ENCODE assay signal across 16 cellular contexts in genomic region chr7:68688416-68689086, GRCh38.
DNase-seq lines count a peak whose midpoint lies in the region; FAIRE-seq and TF ChIP-seq lines count a peak whose summit lies in the region.
"Had no signal": no experiment of that assay in that cellular context is flagged by ENCODE, and none has a peak within 500 bp of the region (broad histone marks: within the 10 kb centered on the region; RNA-seq: fewer than 3 reads in every experiment).

No MANE protein-coding gene starts in this region.

- TF ChIP-seq CTCF in H1 (IDR thresholded peaks at IDR 0.05; ENCODE audit: control extremely low read depth in 1 of 3, insufficient read depth in 1 of 3, low read depth in 1 of 3, low read length in 3 of 3) (no peak), type B pancreatic cell (conservative IDR thresholded peaks at IDR 0.05) (no peak)

- TF ChIP-seq RAD21 in H1 (IDR thresholded peaks at IDR 0.05 in 1 of 2, conservative IDR thresholded peaks at IDR 0.05 in 1 of 2; ENCODE audit: low read depth in 2 of 2, low read length in 2 of 2) = no peak

- no peaks in the 10 kb centered on the region for H4K20me1 ChIP-seq in H1 (replicated peaks in 1 of 2; ENCODE audit: control insufficient read depth in 1 of 2, insufficient read depth in 2 of 2, low read length in 2 of 2)

- DNase-seq in activated naive CD4-positive, alpha-beta T cell treated with anti-CD3 and anti-CD28 coated beads for 36 hours = peak; percentile 8
- no peak for DNase-seq in activated naive CD4-positive, alpha-beta T cell (lab: John Stamatoyannopoulos, UW)
- DNase-seq in NCI-H345 (lab: John Stamatoyannopoulos, UW) = peak; percentile 59
- no peak for DNase-seq in H1 (ENCODE audit: low read depth in 1 of 2, low spot score in 2 of 2)
- DNase-seq in type B pancreatic cell (ENCODE audit: extremely low spot score, unreplicated experiment) = no peak
- no peak for DNase-seq in OCI-M2 (lab: John Stamatoyannopoulos, UW; ENCODE audit: unreplicated experiment)
- no peak for DNase-seq in activated CD8-positive, alpha-beta memory T cell treated with anti-CD3 and anti-CD28 coated beads, Interleukin-2, amount 50 U/mL, for 4 hours
- no peak for DNase-seq in stimulated activated CD4-positive, alpha-beta T cell treated with anti-CD3 and anti-CD28 coated beads, Interleukin-4, amount 100 ng/mL, for 1 hour
- DNase-seq: ACHN; activated effector memory CD4-positive, alpha-beta T cell treated with anti-CD3 and anti-CD28 coated beads, Interleukin-2, amount 50 U/mL, for 16 hours; CD8-positive, alpha-beta T cell; dorsolateral prefrontal cortex; KBM-7; left ventricle myocardium inferior; NCI-H1694; stimulated activated CD4-positive, alpha-beta T cell treated with anti-CD3 and anti-CD28 coated beads, Interleukin-15, amount 100 ng/mL, for 24 hours had no signal

- no peaks in the 10 kb centered on the region; a peak in 1 of 7 replicates for H3K27me3 ChIP-seq in H1 (replicated peaks in 1 of 4; ENCODE audit: control insufficient read depth in 3 of 4, extremely low read depth in 1 of 4, insufficient read depth in 3 of 4, low read length in 3 of 4)

- no peak for TF ChIP-seq EP300 in H1 (IDR thresholded peaks at IDR 0.05; ENCODE audit: borderline replicate concordance in 1 of 2, low read depth in 2 of 2, low read length in 2 of 2)

- H3K27me3 Mint-ChIP-seq in activated naive CD4-positive, alpha-beta T cell treated with anti-CD3 and anti-CD28 coated beads for 36 hours (ENCODE audit: low read depth) = no peaks in the 10 kb centered on the region
- H3K27me3 Mint-ChIP-seq in type B pancreatic cell = peaks cover 8% of the 10 kb centered on the region

- H2BK5ac ChIP-seq in H1 (ENCODE audit: low read depth, low read length) = peak overlapping the region; percentile 1; the same call in 1 of the 2 replicates

- 59% methylated on average over 8 of the region's 8 CpGs; no CpG with 5 or more reads in 1 of the 2 experiments for WGBS in H1 (ENCODE audit: extremely low coverage in 1 of 2, insufficient coverage in 1 of 2, insufficient read length in 1 of 2, insufficient replicate concordance in 2 of 2, low coverage in 1 of 2, low lambda C conversion rate in 2 of 2, missing lambda C conversion rate in 1 of 2), 2 experiments

- no peak overlapping the region for H4K8ac ChIP-seq in H1 (ENCODE audit: extremely low read depth, insufficient read depth, low read length)

- peaks cover 8% of the 10 kb centered on the region for H3K9me3 Mint-ChIP-seq in activated naive CD4-positive, alpha-beta T cell treated with anti-CD3 and anti-CD28 coated beads for 36 hours
- H3K9me3 Mint-ChIP-seq in type B pancreatic cell = peaks cover 10% of the 10 kb centered on the region

- H3K9ac ChIP-seq in H1 (replicated peaks in 1 of 4; ENCODE audit: extremely low read depth in 1 of 4, low read depth in 3 of 4, low read length in 3 of 4) = no peak overlapping the region

- CTCF ChIA-PET in activated naive CD4-positive, alpha-beta T cell treated with anti-CD3 and anti-CD28 coated beads for 36 hours (lab: Charles Lee) = no interaction called here
- CTCF ChIA-PET in H1 (lab: Charles Lee; ENCODE audit: partially characterized antibody) = interaction anchor here (1.2 kb wide), 1 partner anchor 379 kb away, joined by 3 read pairs; no protein-coding TSS in a partner anchor

- H3K4me3 ChIP-seq in H1 (ENCODE audit: extremely low read depth in 1 of 4, insufficient read depth in 2 of 4, low read depth in 3 of 4, low read length in 4 of 4) = no peak overlapping the region
- H3K4me3 ChIP-seq: dorsolateral prefrontal cortex, left ventricle myocardium inferior had no signal

- H3K27ac ChIP-seq in H1 (ENCODE audit: low read depth, low read length) = no peak overlapping the region
- H3K27ac ChIP-seq: dorsolateral prefrontal cortex, left ventricle myocardium inferior had no signal

- H3K4me2 ChIP-seq in H1 (ENCODE audit: insufficient read depth in 1 of 2, low read depth in 2 of 2, low read length in 2 of 2) = peak overlapping the region; percentile 18 to 22; a peak in 2 of 4 replicates

- no peak overlapping the region for H2AK5ac ChIP-seq in H1 (ENCODE audit: low read depth, low read length)

- no peaks in the 10 kb centered on the region for H3K9me3 ChIP-seq in H1 (ENCODE audit: insufficient read depth in 2 of 2, low read depth in 1 of 2, low read length in 1 of 2)

- peaks cover 3 to 9% (median 7%) of the 10 kb centered on the region in 4 experiments; a peak in 5 of 7 replicates for H3K4me1 ChIP-seq in H1 (replicated peaks in 1 of 4; ENCODE audit: control insufficient read depth in 3 of 4, insufficient read depth in 4 of 4, low read length in 3 of 4)
- H3K4me1 ChIP-seq: left ventricle myocardium inferior had no signal

- peak overlapping the region; percentile 38; the same call in 1 of the 2 replicates for H3K18ac ChIP-seq in H1 (ENCODE audit: extremely low read depth, low read length)

- POLR2A ChIA-PET in H1 (lab: Charles Lee; ENCODE audit: partially characterized antibody) = no interaction called here

- no peak overlapping the region for H3K56ac ChIP-seq in H1 (replicated peaks; ENCODE audit: insufficient read length, low read depth, low read length)

- H2BK20ac ChIP-seq in H1 (ENCODE audit: low read length) = 0 out of 2 replicates have a peak overlapping the region, but pooled peaks have one; percentile 2

- H3K79me2 ChIP-seq in H1 (ENCODE audit: control insufficient read depth in 1 of 2, insufficient read depth in 2 of 2, low read length in 2 of 2) = no peaks in the 10 kb centered on the region

- no peaks in the 10 kb centered on the region for H3K4me1 Mint-ChIP-seq in activated naive CD4-positive, alpha-beta T cell treated with anti-CD3 and anti-CD28 coated beads for 36 hours (ENCODE audit: low read depth)
- peaks cover 40% of the 10 kb centered on the region for H3K4me1 Mint-ChIP-seq in type B pancreatic cell (ENCODE audit: unreplicated experiment)

- H3K4ac ChIP-seq in H1 (replicated peaks; ENCODE audit: insufficient read length, low read depth, low read length) = no peak overlapping the region

- no peak overlapping the region for H3K4me3 Mint-ChIP-seq in activated naive CD4-positive, alpha-beta T cell treated with anti-CD3 and anti-CD28 coated beads for 36 hours
- no peak overlapping the region for H3K4me3 Mint-ChIP-seq in type B pancreatic cell
- H3K4me3 Mint-ChIP-seq: CD8-positive, alpha-beta T cell had no signal

- FAIRE-seq in H1 (lab: Jason Lieb, UNC) = peak; percentile 24

- H3K79me1 ChIP-seq in H1 (ENCODE audit: low read depth, low read length) = no peaks in the 10 kb centered on the region

- no peak overlapping the region for H4K91ac ChIP-seq in H1 (replicated peaks; ENCODE audit: insufficient read length, low read length)

- H2BK15ac ChIP-seq in H1 (ENCODE audit: low read length) = 0 out of 2 replicates have a peak overlapping the region, but pooled peaks have one; percentile 0

- H2AFZ ChIP-seq in H1 (ENCODE audit: low read length) = peak overlapping the region; percentile 47; the same call in 1 of the 2 replicates

- intact Hi-C loops in activated naive CD4-positive, alpha-beta T cell treated with anti-CD3 and anti-CD28 coated beads for 36 hours (cut with micrococcal nuclease) = no loop called here

- H3K14ac ChIP-seq in H1 (ENCODE audit: insufficient read length) = no peak overlapping the region

- no peak overlapping the region for H3K23ac ChIP-seq in H1 (ENCODE audit: insufficient read length)

- no peaks in the 10 kb centered on the region for H3K36me3 ChIP-seq in H1 (ENCODE audit: control insufficient read depth in 2 of 4, insufficient read depth in 4 of 4, low read length in 3 of 4)
- H3K36me3 ChIP-seq: left ventricle myocardium inferior had no signal

- no peak overlapping the region for H2BK120ac ChIP-seq in H1 (replicated peaks; ENCODE audit: low read depth, low read length)

- TF ChIP-seq POLR2A in H1 (IDR thresholded peaks at IDR 0.05; ENCODE audit: control extremely low read depth in 1 of 2, low read depth in 2 of 2, low read length in 2 of 2) = no peak

- peaks cover 2% of the 10 kb centered on the region for H3K36me3 Mint-ChIP-seq in activated naive CD4-positive, alpha-beta T cell treated with anti-CD3 and anti-CD28 coated beads for 36 hours (ENCODE audit: low read depth)
- peaks cover 4% of the 10 kb centered on the region for H3K36me3 Mint-ChIP-seq in type B pancreatic cell
- H3K36me3 Mint-ChIP-seq: CD8-positive, alpha-beta T cell had no signal

- no peak overlapping the region for H2BK12ac ChIP-seq in H1 (ENCODE audit: low read depth, low read length)

- no peaks in the 10 kb centered on the region for H3K23me2 ChIP-seq in H1 (ENCODE audit: low read depth, low read length)

- H4K5ac ChIP-seq in H1 (ENCODE audit: insufficient read length, low read depth, low read length) = no peak overlapping the region

- no peak overlapping the region for H3K27ac Mint-ChIP-seq in activated naive CD4-positive, alpha-beta T cell treated with anti-CD3 and anti-CD28 coated beads for 36 hours
- peak overlapping the region; percentile 16 for H3K27ac Mint-ChIP-seq in type B pancreatic cell
- H3K27ac Mint-ChIP-seq: CD8-positive, alpha-beta T cell had no signal

TF ChIP-seq in H1, 55 proteins besides CTCF, POLR2A, EP300 and RAD21 (continues in another document):
- TF ChIP-seq SP1 (IDR thresholded peaks at IDR 0.05; ENCODE audit: low read depth, low read length) = no peak
- no peak for TF ChIP-seq BCL11A (IDR thresholded peaks at IDR 0.05; ENCODE audit: low read depth in 2 of 2, low read length in 2 of 2)
- no peak for TF ChIP-seq CREB1 (IDR thresholded peaks at IDR 0.05)
- no peak for TF ChIP-seq TEAD4 (IDR thresholded peaks at IDR 0.05; ENCODE audit: low read depth, low read length)

Comparison
In these comparisons a context has a peak if more than half of its experiments do, and no peak if none do; other contexts are left out.
1. DNase-seq: peak in activated naive CD4-positive, alpha-beta T cell treated with anti-CD3 and anti-CD28 coated beads for 36 hours (single experiment) and NCI-H345 (single experiment); none in activated naive CD4-positive, alpha-beta T cell (0 of 4), H1 (0 of 2), type B pancreatic cell (single experiment), OCI-M2 (single experiment), activated CD8-positive, alpha-beta memory T cell treated with anti-CD3 and anti-CD28 coated beads, Interleukin-2, amount 50 U/mL, for 4 hours (single experiment) and stimulated activated CD4-positive, alpha-beta T cell treated with anti-CD3 and anti-CD28 coated beads, Interleukin-4, amount 100 ng/mL, for 1 hour (single experiment).